Comparison of ENCODE assay signal across 20 cellular contexts in genomic region chr18:47077111-47077510, GRCh38. TPM values are rescaled to one million over a fixed set of nuclear protein-coding genes. Genes with fewer than 3 reads are reported as not detected.
A peak's percentile ranks its signal among the peaks of the same experiment; 100 is the strongest.
DNase-seq lines count a peak whose midpoint lies in the region; ATAC-seq and TF ChIP-seq lines count a peak whose summit lies in the region.
"Had no signal": no experiment of that assay in that cellular context is flagged by ENCODE, and none has a peak within 500 bp of the region (broad histone marks: within the 10 kb centered on the region; RNA-seq: fewer than 3 reads in every experiment).

No MANE protein-coding gene starts in this region.

- H3K4me1 Mint-ChIP-seq in neural crest cell, result peaks cover 51% of the 10 kb centered on the region

- no peak overlapping the region for H2BK5ac ChIP-seq in mesendoderm (ENCODE audit: low read length)

- H3K27me3 Mint-ChIP-seq in neural crest cell (ENCODE audit: low read depth), result no peaks in the 10 kb centered on the region
- H3K27me3 Mint-ChIP-seq: CD4-positive, alpha-beta T cell had no signal

- H3K4me2 ChIP-seq in mesendoderm (ENCODE audit: low read length), result no peak overlapping the region

- H3K9ac ChIP-seq in colonic mucosa (ENCODE audit: low read depth in 2 of 2, low read length in 2 of 2) (no peak overlapping the region), mesendoderm (ENCODE audit: low read length) (no peak overlapping the region)

- no peak for ATAC-seq in GM21526 (IDR thresholded peaks at IDR 0.05; ENCODE audit: low FRiP score, unreplicated experiment)

- H3K9me3 Mint-ChIP-seq in neural crest cell, result no peaks in the 10 kb centered on the region
- H3K9me3 Mint-ChIP-seq: CD4-positive, alpha-beta T cell had no signal

- H3K4me1 ChIP-seq in colonic mucosa (no peaks in the 10 kb centered on the region), mesendoderm (ENCODE audit: control insufficient read depth, low read depth, low read length) (peaks cover 3% of the 10 kb centered on the region)
- H3K4me1 ChIP-seq: Caco-2 had no signal

- H3K27me3 ChIP-seq in colonic mucosa (no peaks in the 10 kb centered on the region), mesendoderm (ENCODE audit: insufficient read depth, low read length, poor library complexity) (no peaks in the 10 kb centered on the region)

- WGBS in mesendoderm (ENCODE audit: extremely low coverage, insufficient coverage, low lambda C conversion rate), result no CpG with 5 or more reads among the region's 7 CpGs

- H3K56ac ChIP-seq in mesendoderm (ENCODE audit: low read length), result no peak overlapping the region

- no peaks in the 10 kb centered on the region for H3K79me1 ChIP-seq in mesendoderm (ENCODE audit: low read length)

- no peak overlapping the region for H4K8ac ChIP-seq in mesendoderm (ENCODE audit: low read depth, low read length)

- H3K9me3 ChIP-seq in colonic mucosa, result no peaks in the 10 kb centered on the region
- H3K9me3 ChIP-seq: Caco-2 had no signal

- DNase-seq in globus pallidus (ENCODE audit: low spot score) (peak; percentile 60), medulla oblongata (ENCODE audit: extremely low spot score) (peak; percentile 73), neural crest cell (ENCODE audit: low read depth, low spot score) (no peak), substantia nigra (lab: John Stamatoyannopoulos, UW) (peak in 15 of 49 donors; percentile 3 to 38 (median 8)), iPS-NIHi11 (ENCODE audit: low spot score) (no peak), colonic mucosa (no peak), mesendoderm (no peak)
- DNase-seq: ACHN; Caco-2; CD4-positive, alpha-beta T cell; DMS153; DMS79; GDM1; GOT3; H7; IMR-90 had no signal

- H3K27ac ChIP-seq in substantia nigra (ENCODE audit: low read depth, low read length, poor library complexity, severe bottlenecking) (peak overlapping the region; percentile 8), colonic mucosa (no peak overlapping the region), mesendoderm (ENCODE audit: low read depth, low read length) (no peak overlapping the region)
- H3K27ac ChIP-seq: C4-2B had no signal

- H3K4me3 Mint-ChIP-seq in neural crest cell, result peak overlapping the region; percentile 20
- H3K4me3 Mint-ChIP-seq: CD4-positive, alpha-beta T cell had no signal

- H3K36me3 ChIP-seq in colonic mucosa (no peaks in the 10 kb centered on the region), mesendoderm (ENCODE audit: control insufficient read depth, insufficient read depth, low read length) (no peaks in the 10 kb centered on the region)

- intact Hi-C loops in colonic mucosa (cut with DNase I), result no loop called here

- H3K27ac Mint-ChIP-seq in neural crest cell (ENCODE audit: unreplicated experiment), result peak overlapping the region; percentile 9
- H3K27ac Mint-ChIP-seq: CD4-positive, alpha-beta T cell had no signal

- TF ChIP-seq CTCF in neural crest cell (conservative IDR thresholded peaks at IDR 0.05) (no peak), colonic mucosa (IDR thresholded peaks at IDR 0.05) (no peak)

- no peak overlapping the region for H4K5ac ChIP-seq in mesendoderm (ENCODE audit: low read length)

- H2AK5ac ChIP-seq in mesendoderm (ENCODE audit: low read length), result no peak overlapping the region

- H3K36me3 Mint-ChIP-seq in neural crest cell (ENCODE audit: low read depth), result no peaks in the 10 kb centered on the region

- H3K79me2 ChIP-seq in mesendoderm (ENCODE audit: control insufficient read depth, insufficient read depth, low read length), result no peaks in the 10 kb centered on the region

- no peak overlapping the region for H3K23ac ChIP-seq in mesendoderm (ENCODE audit: low read length)

- H2BK15ac ChIP-seq in mesendoderm (replicated peaks; ENCODE audit: low read depth), result no peak overlapping the region

- H3K18ac ChIP-seq in mesendoderm (ENCODE audit: low read length), result no peak overlapping the region

- H3K4ac ChIP-seq in mesendoderm (ENCODE audit: low read depth, low read length), result no peak overlapping the region

- H3K4me3 ChIP-seq in colonic mucosa, result no peak overlapping the region
- no peak overlapping the region for H3K4me3 ChIP-seq in mesendoderm (ENCODE audit: low read length)

- no peak overlapping the region for H2BK120ac ChIP-seq in mesendoderm (ENCODE audit: low read depth, low read length)

RNA-seq across cellular contexts. Expression of gene ELOA2, which starts 41.7 kb away (rescaled TPM):
- not detected in 2 replicates for total RNA-seq in neural crest cell
- total RNA-seq in colonic mucosa, result not detected
- not detected for polyA plus RNA-seq in mesendoderm (2013, experiment 1 of 2)
- not detected for polyA plus RNA-seq in mesendoderm (2013, experiment 2 of 2)
- total RNA-seq: Caco-2; CD4-positive, alpha-beta T cell; Daoy; H7; IMR-90 had no signal
- polyA plus RNA-seq: BJ, IMR-90 had no signal

Comparison
In these comparisons a context has a peak if more than half of its experiments do, and no peak if none do; other contexts are left out.
1. DNase-seq: peak in globus pallidus (single experiment) and medulla oblongata (single experiment); none in neural crest cell (single experiment), iPS-NIHi11 (single experiment), colonic mucosa (single experiment) and mesendoderm (single experiment).